In the genomic region with DNA sequence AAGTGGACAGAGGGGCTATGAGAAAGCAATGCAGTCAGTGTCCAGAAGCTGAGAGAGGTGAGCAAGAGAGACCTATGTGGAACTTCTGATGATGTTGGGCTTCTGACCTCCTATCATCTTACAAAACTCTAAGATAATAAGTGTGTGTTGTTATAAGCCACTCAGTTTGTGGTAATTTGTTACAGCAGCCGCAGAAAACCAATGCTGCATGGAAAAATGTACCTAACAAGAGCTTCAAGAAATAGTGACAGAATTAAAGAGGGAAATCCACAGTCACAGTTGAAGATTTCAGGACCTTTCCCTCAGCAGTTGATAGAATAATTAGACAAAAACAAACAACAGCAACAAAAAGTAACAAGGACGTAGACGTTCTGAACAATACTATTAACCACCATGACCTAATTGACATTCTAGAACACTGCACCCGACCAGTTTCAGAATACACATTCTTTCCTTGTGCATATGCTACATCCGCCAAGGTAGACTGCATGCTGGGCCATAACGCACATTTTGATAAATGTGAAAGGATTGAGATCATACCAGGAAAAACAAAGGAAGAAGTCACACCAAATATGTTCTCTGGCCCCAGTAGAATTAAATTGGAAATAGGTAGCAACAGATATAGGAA, we compare ENCODE assay signal across 17 cellular contexts. TPM values are rescaled to one million over a fixed set of nuclear protein-coding genes. Genes with fewer than 3 reads are reported as not detected.
DNase-seq lines count a peak whose midpoint lies in the region; ATAC-seq, FAIRE-seq and TF ChIP-seq lines count a peak whose summit lies in the region.
"Had no signal": no experiment of that assay in that cellular context is flagged by ENCODE, and none has a peak within 500 bp of the region (broad histone marks: within the 10 kb centered on the region; RNA-seq: fewer than 3 reads in every experiment).

No MANE protein-coding gene starts in this region.

- H3K4me1 ChIP-seq in naive thymus-derived CD4-positive, alpha-beta T cell (ENCODE audit: control insufficient read depth in 2 of 2, insufficient read depth in 2 of 2, low read length in 2 of 2) = peaks cover 63 to 67% of the 10 kb centered on the region in 2 donors
- peaks cover 0 to 9% (median 0%) of the 10 kb centered on the region in 4 donors for H3K4me1 ChIP-seq in right lobe of liver
- H3K4me1 ChIP-seq: ascending aorta had no signal

- peak overlapping the region; percentile 96 for H3K27ac ChIP-seq in CD4-positive, alpha-beta T cell (ENCODE audit: low read depth, low read length)
- H3K27ac ChIP-seq in HL-60 (replicated peaks) = peak overlapping the region; percentile 85; the same call in 1 of the 2 replicates
- peak overlapping the region; percentile 98 for H3K27ac ChIP-seq in naive thymus-derived CD4-positive, alpha-beta T cell (ENCODE audit: low read depth, low read length)
- H3K27ac ChIP-seq in right lobe of liver = no peak overlapping the region
- H3K27ac ChIP-seq: ascending aorta had no signal

- no peak for DNase-seq in CD4-positive, alpha-beta T cell
- no peak for DNase-seq in HL-60 (ENCODE audit: low read depth in 1 of 2, low spot score in 1 of 2)
- peak in 2 of 9 donors; percentile 17 to 43 for DNase-seq in naive thymus-derived CD4-positive, alpha-beta T cell
- no peak for DNase-seq in right lobe of liver
- no peak for DNase-seq in HTR-8/SVneo (ENCODE audit: insufficient read length, low spot score)
- no peak for DNase-seq in NCI-H2029 treated with DMSO at 0.1 percent for 48 hours (lab: John Stamatoyannopoulos, UW)
- DNase-seq: activated CD8-positive, alpha-beta memory T cell treated with anti-CD3 and anti-CD28 coated beads, Interleukin-2, amount 50 U/mL, for 48 hours; cortex of kidney; DMS79 treated with DMSO at 0.1 percent for 48 hours; Kasumi-1; NCI-H1417 treated with DMSO at 0.1 percent for 48 hours; NCI-H446 had no signal

- no peaks in the 10 kb centered on the region for H3K9me3 Mint-ChIP-seq in CD4-positive, alpha-beta T cell
- no peaks in the 10 kb centered on the region for H3K9me3 Mint-ChIP-seq in activated T-helper 17 cell treated with anti-CD3 and anti-CD28 coated beads, Interleukin-2, amount 50 U/mL, for 72 hours
- no peaks in the 10 kb centered on the region for H3K9me3 Mint-ChIP-seq in naive thymus-derived CD4-positive, alpha-beta T cell

- peak overlapping the region; percentile 98 for H3K27ac Mint-ChIP-seq in CD4-positive, alpha-beta T cell
- peak overlapping the region; percentile 96 for H3K27ac Mint-ChIP-seq in activated T-helper 17 cell treated with anti-CD3 and anti-CD28 coated beads, Interleukin-2, amount 50 U/mL, for 72 hours
- H3K27ac Mint-ChIP-seq in naive thymus-derived CD4-positive, alpha-beta T cell = peak overlapping the region; percentile 96 to 100 (median 98)

- peak overlapping the region; percentile 95 for H3K4me3 Mint-ChIP-seq in CD4-positive, alpha-beta T cell
- H3K4me3 Mint-ChIP-seq in activated T-helper 17 cell treated with anti-CD3 and anti-CD28 coated beads, Interleukin-2, amount 50 U/mL, for 72 hours = peak overlapping the region; percentile 93
- H3K4me3 Mint-ChIP-seq in naive thymus-derived CD4-positive, alpha-beta T cell = peak overlapping the region; percentile 71 to 98 (median 87)

- H3K36me3 Mint-ChIP-seq in CD4-positive, alpha-beta T cell (ENCODE audit: low read depth) = peaks cover 32% of the 10 kb centered on the region
- H3K36me3 Mint-ChIP-seq in activated T-helper 17 cell treated with anti-CD3 and anti-CD28 coated beads, Interleukin-2, amount 50 U/mL, for 72 hours (ENCODE audit: low read depth) = peaks cover 49% of the 10 kb centered on the region
- peaks cover 10 to 41% (median 20%) of the 10 kb centered on the region in 5 donors for H3K36me3 Mint-ChIP-seq in naive thymus-derived CD4-positive, alpha-beta T cell

- no peak for TF ChIP-seq POLR2A in right lobe of liver (IDR thresholded peaks at IDR 0.05)

- no peak overlapping the region for H3K4me3 ChIP-seq in HL-60 (replicated peaks; ENCODE audit: insufficient read depth, low read length)
- peak overlapping the region; percentile 44 for H3K4me3 ChIP-seq in naive thymus-derived CD4-positive, alpha-beta T cell (ENCODE audit: low read length)
- H3K4me3 ChIP-seq in right lobe of liver = no peak overlapping the region
- H3K4me3 ChIP-seq: ascending aorta had no signal

- TF ChIP-seq CTCF in CD4-positive, alpha-beta T cell (IDR thresholded peaks at IDR 0.05) = no peak
- TF ChIP-seq CTCF in HL-60 (IDR thresholded peaks at IDR 0.05; ENCODE audit: insufficient read depth, low read length) (no peak), right lobe of liver (IDR thresholded peaks at IDR 0.05) (no peak)

- CTCF ChIA-PET in CD4-positive, alpha-beta T cell (lab: Charles Lee) = interaction anchor here (31.7 kb wide), 1 partner anchor 32 kb away, joined by 1090 read pairs; no protein-coding TSS in a partner anchor
- CTCF ChIA-PET in naive thymus-derived CD4-positive, alpha-beta T cell (lab: Charles Lee) = interaction anchor here (1.2 to 26.3 kb wide), 3 partner anchors 19 to 129 kb away, joined by 3 to 758 read pairs (median 192); no protein-coding TSS in a partner anchor

- H3K27me3 ChIP-seq in CD4-positive, alpha-beta T cell (ENCODE audit: control insufficient read depth, insufficient read depth, low read length) = no peaks in the 10 kb centered on the region
- H3K27me3 ChIP-seq in HL-60 (ENCODE audit: insufficient read depth, poor library complexity, severe bottlenecking) (no peaks in the 10 kb centered on the region), right lobe of liver (no peaks in the 10 kb centered on the region)
- H3K27me3 ChIP-seq in naive thymus-derived CD4-positive, alpha-beta T cell (ENCODE audit: control insufficient read depth in 2 of 2, insufficient read depth in 2 of 2, low read length in 2 of 2) = no peaks in the 10 kb centered on the region
- H3K27me3 ChIP-seq: ascending aorta had no signal

- H3K27me3 Mint-ChIP-seq in CD4-positive, alpha-beta T cell = no peaks in the 10 kb centered on the region
- H3K27me3 Mint-ChIP-seq in activated T-helper 17 cell treated with anti-CD3 and anti-CD28 coated beads, Interleukin-2, amount 50 U/mL, for 72 hours = no peaks in the 10 kb centered on the region
- H3K27me3 Mint-ChIP-seq in naive thymus-derived CD4-positive, alpha-beta T cell = no peaks in the 10 kb centered on the region

- peaks cover 86% of the 10 kb centered on the region for H3K4me1 Mint-ChIP-seq in CD4-positive, alpha-beta T cell (ENCODE audit: low read depth)
- peaks cover 56% of the 10 kb centered on the region for H3K4me1 Mint-ChIP-seq in activated T-helper 17 cell treated with anti-CD3 and anti-CD28 coated beads, Interleukin-2, amount 50 U/mL, for 72 hours
- H3K4me1 Mint-ChIP-seq in naive thymus-derived CD4-positive, alpha-beta T cell = peaks cover 56 to 74% (median 65%) of the 10 kb centered on the region in 7 donors

- no peak for FAIRE-seq in HTR-8/SVneo (lab: Jason Lieb, UNC)
- FAIRE-seq: TTC549 had no signal

- POLR2A ChIA-PET in CD4-positive, alpha-beta T cell (lab: Charles Lee) = interaction anchor here (31.0 to 49.3 kb wide), 2 partner anchors 1 to 25 kb away, joined by 1638 read pairs; partner anchors contain the start of gene EVL
- POLR2A ChIA-PET in naive thymus-derived CD4-positive, alpha-beta T cell (lab: Charles Lee) = interaction anchor here (4.4 to 44.4 kb wide), 2 partner anchors 30 to 159 kb away, joined by 40 to 2344 read pairs; partner anchors contain the start of gene EVL

- H3K36me3 ChIP-seq in naive thymus-derived CD4-positive, alpha-beta T cell (ENCODE audit: control insufficient read depth in 2 of 3, insufficient read depth in 3 of 3, low read length in 3 of 3) = peaks cover 0 to 10% (median 0%) of the 10 kb centered on the region in 3 experiments
- no peaks in the 10 kb centered on the region for H3K36me3 ChIP-seq in right lobe of liver
- H3K36me3 ChIP-seq: ascending aorta had no signal

- no peaks in the 10 kb centered on the region for H3K9me3 ChIP-seq in CD4-positive, alpha-beta T cell (ENCODE audit: control insufficient read depth, low read length)
- no peaks in the 10 kb centered on the region for H3K9me3 ChIP-seq in naive thymus-derived CD4-positive, alpha-beta T cell (ENCODE audit: control insufficient read depth in 2 of 3, low read length in 3 of 3)
- H3K9me3 ChIP-seq in right lobe of liver = no peaks in the 10 kb centered on the region
- H3K9me3 ChIP-seq: ascending aorta had no signal

- WGBS in right lobe of liver (ENCODE audit: insufficient coverage, low coverage, low lambda C conversion rate, missing lambda C conversion rate) = 81% methylated on average over 6 of the region's 6 CpGs

- intact Hi-C loops in CD4-positive, alpha-beta T cell (cut with DNase I, micrococcal nuclease) = loop anchor here in 1 of 2 experiments (2.0 kb wide), 1 partner anchor 17 kb away; no protein-coding TSS in a partner anchor
- intact Hi-C loops in naive thymus-derived CD4-positive, alpha-beta T cell (cut with micrococcal nuclease) = loop anchor here (10.0 kb wide), 3 partner anchors 459 to 829 kb away; partner anchors contain the start of gene CCDC85C (in 1 of the 2)
- intact Hi-C loops in right lobe of liver (cut with DNase I) = no loop called here

- no peak for ATAC-seq in CD4-positive, alpha-beta T cell (ENCODE audit: poor library complexity)
- peak; percentile 27 for ATAC-seq in activated T-helper 17 cell treated with anti-CD3 and anti-CD28 coated beads, Interleukin-2, amount 50 U/mL, for 72 hours (replicated peaks)
- ATAC-seq in naive thymus-derived CD4-positive, alpha-beta T cell = no peak
- no peak for ATAC-seq in right lobe of liver
- no peak for ATAC-seq in GM18907 (IDR thresholded peaks at IDR 0.05; ENCODE audit: unreplicated experiment)
- ATAC-seq: HCT116 had no signal

RNA-seq across cellular contexts. Expression of gene EVL, which starts 1.8 kb away (rescaled TPM):
- total RNA-seq in CD4-positive, alpha-beta T cell = 100 to 1,000 TPM; 660 to 678 TPM
- 100 to 1,000 TPM; 493 to 560 TPM for total RNA-seq in activated T-helper 17 cell treated with anti-CD3 and anti-CD28 coated beads, Interleukin-2, amount 50 U/mL, for 72 hours
- total RNA-seq in naive thymus-derived CD4-positive, alpha-beta T cell = 1,000 to 10,000 TPM in 3 of 5 experiments, 100 to 1,000 TPM in 2; 851 to 1,469 (median 1,230) TPM
- polyA plus RNA-seq in naive thymus-derived CD4-positive, alpha-beta T cell = 100 to 1,000 TPM; 163 to 184 TPM
- total RNA-seq in right lobe of liver = 100 to 1,000 TPM in 2 of 6 experiments, 10 to 100 TPM in 4; 23.6 to 162 (median 68.4) TPM

Comparison
In these comparisons a context has a peak if more than half of its experiments do, and no peak if none do; other contexts are left out.
1. H3K27ac ChIP-seq: peak in CD4-positive, alpha-beta T cell (single experiment), HL-60 (single experiment) and naive thymus-derived CD4-positive, alpha-beta T cell (single experiment); none in right lobe of liver (0 of 3).
2. intact Hi-C loops: an anchor here in naive thymus-derived CD4-positive, alpha-beta T cell (10.0 kb wide); none called in right lobe of liver.
3. Peak in every context shown above with its lines, with median percentiles within 50 percentile points of each other: H3K27ac Mint-ChIP-seq and H3K4me3 Mint-ChIP-seq.